17 cellular contexts compared by ENCODE assay signal in the genomic region with DNA sequence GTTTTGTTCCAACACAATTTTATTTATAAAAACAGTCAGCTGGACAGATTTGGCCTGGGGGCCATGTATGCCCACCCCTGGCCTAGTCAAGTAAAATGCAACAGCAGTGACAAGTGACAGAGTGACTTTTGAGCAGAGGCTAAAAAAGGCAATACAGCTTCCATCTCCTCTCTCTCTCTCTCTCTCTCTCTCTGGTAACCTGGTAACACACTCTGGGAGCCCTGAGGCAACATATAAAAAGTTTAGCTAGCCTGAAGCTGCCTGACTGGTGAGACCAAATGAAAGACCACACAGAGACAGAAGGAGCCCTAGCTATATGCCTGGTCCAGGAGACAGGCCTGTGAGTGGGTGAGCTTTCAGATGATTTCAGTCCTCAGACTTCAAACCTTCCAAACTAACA.
"Had no signal": no experiment of that assay in that cellular context is flagged by ENCODE, and none has a peak within 500 bp of the region (broad histone marks: within the 10 kb centered on the region; RNA-seq: fewer than 3 reads in every experiment).

No MANE protein-coding gene starts in this region.

- H3K4me1 ChIP-seq: uterus had no signal

- H3K27ac ChIP-seq: foreskin keratinocyte, skin epidermis, tibial nerve, uterus had no signal

- H3K27me3 ChIP-seq: foreskin keratinocyte, tibial nerve, uterus had no signal

- DNase-seq: activated CD4-positive, CD25-positive, alpha-beta regulatory T cell treated with anti-CD3 and anti-CD28 coated beads, Interleukin-2, amount 50 U/mL, for 72 hours; activated naive CD4-positive, alpha-beta T cell; activated naive CD8-positive, alpha-beta T cell treated with anti-CD3 and anti-CD28 coated beads, Interleukin-2, amount 10 ng/mL, durations not matched to agents 7 days and 5 days; activated T-cell treated with anti-CD3 and anti-CD28 coated beads for 4 hours; effector memory CD4-positive, alpha-beta T cell; foreskin keratinocyte; glutamatergic neuron; naive B cell; posterior cingulate gyrus; retina; stimulated activated CD4-positive, alpha-beta T cell treated with anti-CD3 and anti-CD28 coated beads, Interleukin-4, amount 100 ng/mL, for 4 hours; stimulated activated CD8-positive, alpha-beta memory T cell treated with anti-CD3 and anti-CD28 coated beads, Interleukin-4, amount 100 ng/mL, for 48 hours; stimulated activated naive CD4-positive, alpha-beta T cell treated with Interleukin-2 at 50 U/mL for 16 hours; substantia nigra; uterus had no signal

- ATAC-seq: foreskin keratinocyte had no signal

- H3K36me3 ChIP-seq: uterus had no signal

- H3K4me3 ChIP-seq: skin epidermis, tibial nerve, uterus had no signal

- H3K9me3 ChIP-seq: tibial nerve, uterus had no signal
